8 cellular contexts compared by ENCODE assay signal in genomic region chr17:78923660-78924453, GRCh38. TPM values are rescaled to one million over a fixed set of nuclear protein-coding genes. Genes with fewer than 3 reads are reported as not detected.
DNase-seq lines count a peak whose midpoint lies in the region; ATAC-seq, FAIRE-seq and TF ChIP-seq lines count a peak whose summit lies in the region.

No MANE protein-coding gene starts in this region.

- peak overlapping the region in 9 of 10 donors; percentile 65 to 89 (median 79) for H3K27ac Mint-ChIP-seq in naive thymus-derived CD8-positive, alpha-beta T cell

- DNase-seq in GM12891 (ENCODE audit: insufficient read length, low spot score) (peak; percentile 78), NCI-H226 (peak; percentile 65), substantia nigra (lab: John Stamatoyannopoulos, UW) (peak in 12 of 49 donors; percentile 22 to 52 (median 32)), SHP77 (lab: John Stamatoyannopoulos, UW) (no peak)
- peak; percentile 60 for DNase-seq in activated CD8-positive, alpha-beta memory T cell treated with anti-CD3 and anti-CD28 coated beads, Interleukin-2, amount 50 U/mL, for 4 hours
- peak; percentile 23 to 78 (median 57) for DNase-seq in naive thymus-derived CD8-positive, alpha-beta T cell

- TF ChIP-seq POLR2A in GM12891 (IDR thresholded peaks at IDR 0.05; ENCODE audit: low read depth, low read length), result no peak

- peaks cover 0 to 7% (median 2%) of the 10 kb centered on the region in 5 donors for H3K27me3 Mint-ChIP-seq in naive thymus-derived CD8-positive, alpha-beta T cell

- POLR2A ChIA-PET in naive thymus-derived CD8-positive, alpha-beta T cell (lab: Charles Lee), result interaction anchor here (0.7 to 1.6 kb wide), 2 partner anchors 33 to 48 kb away, joined by 5 to 7 read pairs; no protein-coding TSS in a partner anchor

- H3K27ac ChIP-seq in substantia nigra (ENCODE audit: low read depth, low read length, poor library complexity, severe bottlenecking), result peak overlapping the region; percentile 81

- ATAC-seq in esophagus mucosa, result peak; percentile 77
- peak; percentile 59 to 63 for ATAC-seq in naive thymus-derived CD8-positive, alpha-beta T cell
- ATAC-seq in GM18861 (IDR thresholded peaks at IDR 0.05; ENCODE audit: unreplicated experiment), result no peak

- peaks cover 17 to 31% (median 24%) of the 10 kb centered on the region in 4 donors for H3K4me1 Mint-ChIP-seq in naive thymus-derived CD8-positive, alpha-beta T cell

- peak; percentile 78 for FAIRE-seq in GM12891 (lab: Jason Lieb, UNC)

- peak overlapping the region; percentile 77 to 89 (median 83) for H3K4me3 Mint-ChIP-seq in naive thymus-derived CD8-positive, alpha-beta T cell

- no peaks in the 10 kb centered on the region for H3K9me3 Mint-ChIP-seq in naive thymus-derived CD8-positive, alpha-beta T cell

- no peaks in the 10 kb centered on the region for H3K36me3 Mint-ChIP-seq in naive thymus-derived CD8-positive, alpha-beta T cell

TF ChIP-seq in GM12891, 5 proteins besides CTCF, POLR2A, EP300 and RAD21:
- TF ChIP-seq TAF1 (IDR thresholded peaks at IDR 0.05; ENCODE audit: low read depth, low read length) (no peak), POU2F2 (IDR thresholded peaks at IDR 0.05; ENCODE audit: low read depth, low read length) (no peak), POLR2AphosphoS5 (IDR thresholded peaks at IDR 0.05; ENCODE audit: low read depth, low read length) (no peak), PAX5 (IDR thresholded peaks at IDR 0.05; ENCODE audit: insufficient read depth, low read length, severe bottlenecking) (no peak), SPI1 (IDR thresholded peaks at IDR 0.05; ENCODE audit: low read depth, low read length) (no peak)

RNA-seq across cellular contexts. Expression of gene TIMP2, which starts 1.3 kb away (rescaled TPM):
- polyA plus RNA-seq in GM12891 (2012; ENCODE audit: low read depth, missing spikeins), result 0.04 TPM
- total RNA-seq in esophagus mucosa, result 16.1 TPM
- 1 to 10 TPM; 6.2 to 7.3 TPM for total RNA-seq in naive thymus-derived CD8-positive, alpha-beta T cell
- under 1 TPM; 0.22 to 0.75 (median 0.60) TPM for polyA plus RNA-seq in naive thymus-derived CD8-positive, alpha-beta T cell

RNA-seq across cellular contexts. Expression of gene CEP295NL, which starts 20.9 kb away (rescaled TPM):
- polyA plus RNA-seq in GM12891 (2012; ENCODE audit: low read depth, missing spikeins), result not detected
- total RNA-seq in esophagus mucosa, result 1.7 TPM
- under 1 TPM in 1 of 2 experiments, not detected in 1; 0.86 TPM for total RNA-seq in naive thymus-derived CD8-positive, alpha-beta T cell
- not detected for polyA plus RNA-seq in naive thymus-derived CD8-positive, alpha-beta T cell

RNA-seq across cellular contexts. Expression of gene LGALS3BP, which starts 55.9 kb away (rescaled TPM):
- polyA plus RNA-seq in GM12891 (2012; ENCODE audit: low read depth, missing spikeins), result 7.1 TPM
- 193 TPM for total RNA-seq in esophagus mucosa
- 10 to 100 TPM; 50.5 to 54.4 TPM for total RNA-seq in naive thymus-derived CD8-positive, alpha-beta T cell
- 10 to 100 TPM; 51.5 to 90.6 (median 88.6) TPM for polyA plus RNA-seq in naive thymus-derived CD8-positive, alpha-beta T cell

Comparison
In these comparisons a context has a peak if more than half of its experiments do, and no peak if none do; other contexts are left out.
1. DNase-seq: peak in GM12891 (single experiment), NCI-H226 (single experiment), activated CD8-positive, alpha-beta memory T cell treated with anti-CD3 and anti-CD28 coated beads, Interleukin-2, amount 50 U/mL, for 4 hours (single experiment) and naive thymus-derived CD8-positive, alpha-beta T cell (10 of 10); none in SHP77 (0 of 2).